In the genomic region with DNA sequence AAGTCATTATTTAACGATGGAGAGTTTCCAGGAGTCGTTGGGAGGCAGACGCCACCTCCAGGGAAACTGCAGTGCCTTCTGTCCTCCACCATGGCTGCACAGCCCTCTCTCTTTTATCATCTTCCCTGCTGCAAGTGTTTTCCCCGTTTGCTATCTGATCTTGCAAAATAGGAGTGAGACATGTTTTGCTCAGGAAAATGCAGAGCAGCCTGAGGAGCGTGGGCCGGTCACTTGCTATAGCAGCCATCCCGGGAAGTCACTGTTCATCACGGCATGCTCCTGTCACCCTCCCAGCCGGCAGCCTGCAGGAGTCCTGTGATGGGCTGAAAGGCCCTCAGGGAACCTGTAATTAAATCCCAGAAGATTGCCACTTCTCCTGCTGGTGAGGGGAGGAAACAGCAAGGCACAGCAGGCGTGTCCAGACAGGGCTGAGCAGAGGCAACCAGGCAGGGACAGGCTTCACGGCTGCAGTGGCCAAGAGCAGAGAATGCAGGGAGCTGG, we compare ENCODE assay signal across 12 cellular contexts.
DNase-seq lines count a peak whose midpoint lies in the region; ATAC-seq, FAIRE-seq and TF ChIP-seq lines count a peak whose summit lies in the region.
"Had no signal": no experiment of that assay in that cellular context is flagged by ENCODE, and none has a peak within 500 bp of the region (broad histone marks: within the 10 kb centered on the region; RNA-seq: fewer than 3 reads in every experiment).

No MANE protein-coding gene starts in this region.

- no peak overlapping the region for H2AFZ ChIP-seq in IMR-90 (replicated peaks; ENCODE audit: low read length, poor library complexity)

- H3K9me1 ChIP-seq in IMR-90 (ENCODE audit: insufficient read depth, low read length), result no peaks in the 10 kb centered on the region

- H4K5ac ChIP-seq in IMR-90 (ENCODE audit: low read depth, low read length), result no peak overlapping the region

- no peak overlapping the region for H3K23ac ChIP-seq in IMR-90 (ENCODE audit: low read depth, low read length)

- H4K91ac ChIP-seq in IMR-90 (ENCODE audit: insufficient read depth, low read depth, low read length), result no peak overlapping the region

- peaks cover 21% of the 10 kb centered on the region for H3K27me3 Mint-ChIP-seq in activated CD4-positive, alpha-beta memory T cell treated with anti-CD3 and anti-CD28 coated beads, Interleukin-2, amount 10 ng/mL, durations not matched to agents 7 days and 5 days

- H3K9ac ChIP-seq in IMR-90 (ENCODE audit: low read depth, low read length), result no peak overlapping the region
- H3K9ac ChIP-seq: BLaER1 treated with 17β-estradiol and CSF1 and Interleukin-3, amounts not matched to agents 10 nM and 100 nM had no signal

- no peak overlapping the region for H3K4ac ChIP-seq in IMR-90 (ENCODE audit: low read depth, low read length)

- POLR2A ChIA-PET in A549 (lab: Yijun Ruan, JAX) (no interaction called here), IMR-90 (lab: Charles Lee; ENCODE audit: unreplicated experiment) (no interaction called here)
- POLR2A ChIA-PET in activated CD4-positive, alpha-beta memory T cell treated with anti-CD3 and anti-CD28 coated beads, Interleukin-2, amount 10 ng/mL, durations not matched to agents 7 days and 5 days (lab: Charles Lee), result no interaction called here

- no peaks in the 10 kb centered on the region for H3K9me3 Mint-ChIP-seq in activated CD4-positive, alpha-beta memory T cell treated with anti-CD3 and anti-CD28 coated beads, Interleukin-2, amount 10 ng/mL, durations not matched to agents 7 days and 5 days

- H3K4me1 ChIP-seq in A549 (no peaks in the 10 kb centered on the region), IMR-90 (ENCODE audit: control insufficient read depth, insufficient read depth, low read length) (no peaks in the 10 kb centered on the region)
- H3K4me1 ChIP-seq: BLaER1 treated with 17β-estradiol and CSF1 and Interleukin-3, amounts not matched to agents 10 nM and 100 nM; gastrocnemius medialis had no signal

- H3K27me3 ChIP-seq in IMR-90 (ENCODE audit: control insufficient read depth, insufficient read depth, low read length), result peaks cover 2% of the 10 kb centered on the region; the same call in 1 of the 2 replicates
- H3K27me3 ChIP-seq: BLaER1 treated with 17β-estradiol and CSF1 and Interleukin-3, amounts not matched to agents 10 nM and 100 nM; gastrocnemius medialis had no signal

- peaks cover 10% of the 10 kb centered on the region for H3K4me1 Mint-ChIP-seq in activated CD4-positive, alpha-beta memory T cell treated with anti-CD3 and anti-CD28 coated beads, Interleukin-2, amount 10 ng/mL, durations not matched to agents 7 days and 5 days

- H4K20me1 ChIP-seq in IMR-90 (ENCODE audit: insufficient read depth, low read length), result no peaks in the 10 kb centered on the region
- H4K20me1 ChIP-seq: BLaER1 treated with 17β-estradiol and CSF1 and Interleukin-3, amounts not matched to agents 10 nM and 100 nM had no signal

- no peak for TF ChIP-seq CTCF in A549 (IDR thresholded peaks at IDR 0.05)
- 0 out of 2 replicates have a peak, but pooled peaks have one; percentile 12 for TF ChIP-seq CTCF in IMR-90 (conservative IDR thresholded peaks at IDR 0.05; ENCODE audit: low read depth, low read length)
- peak; percentile 9 for TF ChIP-seq CTCF in foreskin fibroblast (IDR thresholded peaks at IDR 0.05; ENCODE audit: low read depth, low read length)

- no peak overlapping the region for H2BK15ac ChIP-seq in IMR-90 (ENCODE audit: low read depth, low read length)

- CTCF ChIA-PET in A549 (lab: Yijun Ruan, JAX) (interaction anchor here (0.6 to 1.0 kb wide), 2 partner anchors 37 to 312 kb away, joined by 3 to 4 read pairs; no protein-coding TSS in a partner anchor), IMR-90 (lab: Yijun Ruan, JAX) (no interaction called here)
- CTCF ChIA-PET in activated CD4-positive, alpha-beta memory T cell treated with anti-CD3 and anti-CD28 coated beads, Interleukin-2, amount 10 ng/mL, durations not matched to agents 7 days and 5 days (lab: Charles Lee), result no interaction called here

- dilution Hi-C loops in IMR-90 (cut with HindIII; ENCODE audit: low sequenced_read_pairs, unreplicated experiment), result no loop called here

- in situ Hi-C loops in IMR-90 (cut with MboI; ENCODE audit: low sequenced_read_pairs), result no loop called here

- peak overlapping the region; percentile 10 for H2AK9ac ChIP-seq in IMR-90 (replicated peaks; ENCODE audit: low read depth, low read length, poor library complexity)

- H2BK5ac ChIP-seq in IMR-90 (ENCODE audit: low read depth, low read length, poor library complexity, severe bottlenecking), result no peak overlapping the region

- H3K9me3 ChIP-seq in A549, result no peaks in the 10 kb centered on the region
- H3K9me3 ChIP-seq in IMR-90 (ENCODE audit: control insufficient read depth, insufficient read depth, low read length), result no peaks in the 10 kb centered on the region
- H3K9me3 ChIP-seq: BLaER1 treated with 17β-estradiol and CSF1 and Interleukin-3, amounts not matched to agents 10 nM and 100 nM; gastrocnemius medialis had no signal

- no peaks in the 10 kb centered on the region for H3K36me3 Mint-ChIP-seq in activated CD4-positive, alpha-beta memory T cell treated with anti-CD3 and anti-CD28 coated beads, Interleukin-2, amount 10 ng/mL, durations not matched to agents 7 days and 5 days (ENCODE audit: low read depth)

- no peaks in the 10 kb centered on the region for H3K79me1 ChIP-seq in IMR-90 (ENCODE audit: low read depth in 1 of 2, low read length in 2 of 2)

- no peak for FAIRE-seq in A549 (lab: Jason Lieb, UNC)

- no peaks in the 10 kb centered on the region for H3K36me3 ChIP-seq in IMR-90 (ENCODE audit: control insufficient read depth, insufficient read depth, low read length)
- H3K36me3 ChIP-seq: BLaER1 treated with 17β-estradiol and CSF1 and Interleukin-3, amounts not matched to agents 10 nM and 100 nM; gastrocnemius medialis had no signal

- no peak overlapping the region for H3K14ac ChIP-seq in IMR-90 (replicated peaks; ENCODE audit: low read depth, low read length)

- H3K18ac ChIP-seq in IMR-90 (ENCODE audit: low read depth, low read length), result no peak overlapping the region

- 9% methylated on average over 11 of the region's 11 CpGs for WGBS in A549 (ENCODE audit: missing lambda C conversion rate)
- no CpG with 5 or more reads among the region's 11 CpGs for WGBS in IMR-90 (ENCODE audit: extremely low coverage in 2 of 2, insufficient read length in 1 of 2), 2 experiments

- TF ChIP-seq EP300 in A549 (IDR thresholded peaks at IDR 0.05), result no peak

- BruUV-seq in IMR-90 (replicated peaks; lab: Mats Ljungman, UMichigan), result no TSS peak

- no peak overlapping the region for H2AK5ac ChIP-seq in IMR-90 (ENCODE audit: low read depth, low read length)

- TF ChIP-seq RAD21 in A549 (conservative IDR thresholded peaks at IDR 0.05 in 1 of 2, IDR thresholded peaks at IDR 0.05 in 1 of 2) (no peak), IMR-90 (IDR thresholded peaks at IDR 0.05; ENCODE audit: low read length) (no peak)

- H3K56ac ChIP-seq in IMR-90 (ENCODE audit: extremely low read depth, insufficient read depth, low read length), result no peak overlapping the region

- H2BK20ac ChIP-seq in IMR-90 (ENCODE audit: low read depth, low read length), result no peak overlapping the region

- DNase-seq in A549 (ENCODE audit: low read depth in 1 of 2, low spot score in 1 of 2), result peak; percentile 20 to 38
- no peak for DNase-seq in IMR-90
- peak; percentile 14 for DNase-seq in RPMI7951 (ENCODE audit: low read depth)
- peak in 1 of 2 donors; percentile 8 for DNase-seq in foreskin fibroblast
- no peak for DNase-seq in activated CD4-positive, alpha-beta memory T cell treated with anti-CD3 and anti-CD28 coated beads, Interleukin-2, amount 10 ng/mL, durations not matched to agents 7 days and 5 days
- no peak for DNase-seq in activated CD4-positive, alpha-beta T cell treated with anti-CD3 and anti-CD28 coated beads for 1 hour
- DNase-seq: gastrocnemius medialis, NCI-H446 had no signal

- TF ChIP-seq POLR2A in A549 (IDR thresholded peaks at IDR 0.05; ENCODE audit: low read length), result no peak
- no peak for TF ChIP-seq POLR2A in IMR-90 (IDR thresholded peaks at IDR 0.05; ENCODE audit: low read depth, low read length)

- H3K27ac ChIP-seq in A549 (no peak overlapping the region), IMR-90 (ENCODE audit: insufficient read depth, low read length) (no peak overlapping the region)
- H3K27ac ChIP-seq: BLaER1 treated with 17β-estradiol and CSF1 and Interleukin-3, amounts not matched to agents 10 nM and 100 nM; gastrocnemius medialis; skin epidermis had no signal

- no peak overlapping the region for H2BK120ac ChIP-seq in IMR-90 (ENCODE audit: low read depth, low read length)

- H4K8ac ChIP-seq in IMR-90 (ENCODE audit: low read depth in 2 of 2, low read length in 2 of 2), result no peak overlapping the region

- no peak overlapping the region for H3K27ac Mint-ChIP-seq in activated CD4-positive, alpha-beta memory T cell treated with anti-CD3 and anti-CD28 coated beads, Interleukin-2, amount 10 ng/mL, durations not matched to agents 7 days and 5 days

- H3K4me3 ChIP-seq in A549 (no peak overlapping the region), IMR-90 (ENCODE audit: insufficient read depth, low read depth, low read length) (no peak overlapping the region), foreskin fibroblast (ENCODE audit: low read depth in 1 of 2, low read length in 2 of 2) (no peak overlapping the region)
- H3K4me3 ChIP-seq: BLaER1 treated with 17β-estradiol and CSF1 and Interleukin-3, amounts not matched to agents 10 nM and 100 nM; gastrocnemius medialis; skin epidermis had no signal

- no peak overlapping the region for H3K4me3 Mint-ChIP-seq in activated CD4-positive, alpha-beta memory T cell treated with anti-CD3 and anti-CD28 coated beads, Interleukin-2, amount 10 ng/mL, durations not matched to agents 7 days and 5 days

- ATAC-seq in A549 (peak; percentile 86 to 95), IMR-90 (ENCODE audit: low read depth) (no peak), HG03460 (IDR thresholded peaks at IDR 0.05; ENCODE audit: unreplicated experiment) (no peak), GM18858 (IDR thresholded peaks at IDR 0.05; ENCODE audit: unreplicated experiment) (no peak)
- ATAC-seq: gastrocnemius medialis had no signal

- H3K4me2 ChIP-seq in A549 (no peak overlapping the region), IMR-90 (ENCODE audit: low read depth, low read length) (no peak overlapping the region)
- H3K4me2 ChIP-seq: BLaER1 treated with 17β-estradiol and CSF1 and Interleukin-3, amounts not matched to agents 10 nM and 100 nM had no signal

- intact Hi-C loops in IMR-90 (cut with micrococcal nuclease), result no loop called here

TF ChIP-seq in IMR-90, 13 proteins besides CTCF, POLR2A, EP300 and RAD21 (continues in another document):
- TF ChIP-seq CHD1 (IDR thresholded peaks at IDR 0.05; ENCODE audit: low read depth, low read length) (no peak), BHLHE40 (IDR thresholded peaks at IDR 0.05; ENCODE audit: low read depth, low read length) (no peak), RFX5 (IDR thresholded peaks at IDR 0.05; ENCODE audit: low read depth, low read length) (no peak), MAZ (IDR thresholded peaks at IDR 0.05; ENCODE audit: borderline replicate concordance, low read depth, low read length) (no peak)

Comparison
In these comparisons a context has a peak if more than half of its experiments do, and no peak if none do; other contexts are left out.
1. ATAC-seq: peak in A549 (2 of 2); none in IMR-90 (single experiment), HG03460 (single experiment) and GM18858 (single experiment).
2. DNase-seq: peak in A549 (2 of 2) and RPMI7951 (single experiment); none in IMR-90 (single experiment), activated CD4-positive, alpha-beta memory T cell treated with anti-CD3 and anti-CD28 coated beads, Interleukin-2, amount 10 ng/mL, durations not matched to agents 7 days and 5 days (single experiment) and activated CD4-positive, alpha-beta T cell treated with anti-CD3 and anti-CD28 coated beads for 1 hour (single experiment).